In genomic region chr14:104882325-104882973, GRCh38 we compare ENCODE assay signal across 2 cellular contexts.
TF ChIP-seq lines count a peak whose summit lies in the region.

No MANE protein-coding gene starts in this region.

TF ChIP-seq in HEK293, 187 proteins besides CTCF, POLR2A, EP300 and RAD21 (continues in another document):
- no peak for TF ChIP-seq ZNF473 (tag by site-specific recombination; IDR thresholded peaks at IDR 0.05)
- TF ChIP-seq ZNF274 (IDR thresholded peaks at IDR 0.05; ENCODE audit: low read length): no peak
- no peak for TF ChIP-seq ZNF274 (tag by site-specific recombination; IDR thresholded peaks at IDR 0.05; ENCODE audit: borderline replicate concordance)
- TF ChIP-seq GLIS1 (tag by site-specific recombination; IDR thresholded peaks at IDR 0.05): peak; percentile 29
- no peak for TF ChIP-seq ZNF2 (tag by site-specific recombination; IDR thresholded peaks at IDR 0.05)
- TF ChIP-seq HIC1 (tag by site-specific recombination; IDR thresholded peaks at IDR 0.05): no peak
- TF ChIP-seq SP7 (tag by site-specific recombination; IDR thresholded peaks at IDR 0.05): no peak; the same call in 1 of the 2 replicates
- no peak for TF ChIP-seq TCF7L2 (IDR thresholded peaks at IDR 0.05; ENCODE audit: borderline replicate concordance, low read depth, low read length)
- no peak for TF ChIP-seq KLF7 (tag by site-specific recombination; IDR thresholded peaks at IDR 0.05; ENCODE audit: borderline replicate concordance)
- no peak for TF ChIP-seq ZNF548 (tag by site-specific recombination; IDR thresholded peaks at IDR 0.05)
- TF ChIP-seq ZNF514 (tag by site-specific recombination; IDR thresholded peaks at IDR 0.05): no peak
- no peak for TF ChIP-seq ZBTB21 (tag by site-specific recombination; IDR thresholded peaks at IDR 0.05)
- no peak for TF ChIP-seq SCRT2 (tag by site-specific recombination; IDR thresholded peaks at IDR 0.05)
- no peak for TF ChIP-seq BCL6B (tag by site-specific recombination; IDR thresholded peaks at IDR 0.05)
- TF ChIP-seq KLF10 (tag by site-specific recombination; IDR thresholded peaks at IDR 0.05): no peak
- TF ChIP-seq ZSCAN18 (tag by site-specific recombination; IDR thresholded peaks at IDR 0.05): no peak
- TF ChIP-seq ZNF416 (tag by site-specific recombination; IDR thresholded peaks at IDR 0.05): no peak
- TF ChIP-seq ZNF48 (tag by site-specific recombination; IDR thresholded peaks at IDR 0.05): no peak
- TF ChIP-seq ZNF335 (tag by site-specific recombination; conservative IDR thresholded peaks at IDR 0.05): no peak
- TF ChIP-seq ZNF221 (tag by site-specific recombination; IDR thresholded peaks at IDR 0.05; ENCODE audit: borderline replicate concordance): no peak
- TF ChIP-seq ZNF148 (tag by site-specific recombination; IDR thresholded peaks at IDR 0.05; ENCODE audit: borderline replicate concordance): no peak
- no peak for TF ChIP-seq ZBTB6 (tag by site-specific recombination; IDR thresholded peaks at IDR 0.05)
- TF ChIP-seq ZNF302 (tag by site-specific recombination; IDR thresholded peaks at IDR 0.05; ENCODE audit: low read depth): no peak
- TF ChIP-seq ZNF266 (tag by site-specific recombination; IDR thresholded peaks at IDR 0.05; ENCODE audit: low read depth): no peak
- TF ChIP-seq SP2 (tag by site-specific recombination; IDR thresholded peaks at IDR 0.05): peak; percentile 63
- no peak for TF ChIP-seq MYNN (tag by site-specific recombination; IDR thresholded peaks at IDR 0.05; ENCODE audit: borderline replicate concordance)
- TF ChIP-seq ZNF792 (tag by site-specific recombination; IDR thresholded peaks at IDR 0.05): no peak

TF ChIP-seq in SK-N-SH, 30 proteins besides CTCF, POLR2A, EP300 and RAD21:
- no peak for TF ChIP-seq ELF1 (IDR thresholded peaks at IDR 0.05)
- no peak for TF ChIP-seq FOXM1 (IDR thresholded peaks at IDR 0.05; ENCODE audit: low read depth)
- no peak for TF ChIP-seq NFIC (IDR thresholded peaks at IDR 0.05; ENCODE audit: borderline replicate concordance)
- no peak for TF ChIP-seq TEAD4 (IDR thresholded peaks at IDR 0.05; ENCODE audit: borderline replicate concordance, insufficient read depth)
- no peak for TF ChIP-seq USF2 (IDR thresholded peaks at IDR 0.05; ENCODE audit: borderline replicate concordance, low read depth, low read length)
- TF ChIP-seq SIN3A (IDR thresholded peaks at IDR 0.05; ENCODE audit: borderline replicate concordance, low read depth, low read length): no peak
- no peak for TF ChIP-seq MAX (IDR thresholded peaks at IDR 0.05; ENCODE audit: low read depth)
- no peak for TF ChIP-seq FOXJ3 (CRISPR knock-in tag; IDR thresholded peaks at IDR 0.05)
- no peak for TF ChIP-seq PBX3 (IDR thresholded peaks at IDR 0.05)
- TF ChIP-seq TCF12 (IDR thresholded peaks at IDR 0.05): no peak
- TF ChIP-seq ZBTB33 (IDR thresholded peaks at IDR 0.05; ENCODE audit: borderline replicate concordance, low read depth): no peak
- TF ChIP-seq RXRA (IDR thresholded peaks at IDR 0.05; ENCODE audit: borderline replicate concordance, low read depth): no peak
- TF ChIP-seq TAF1 (IDR thresholded peaks at IDR 0.05; ENCODE audit: borderline replicate concordance, low read depth, low read length): no peak
- no peak for TF ChIP-seq USF1 (IDR thresholded peaks at IDR 0.05; ENCODE audit: borderline replicate concordance, low read depth)
